In the genomic region with DNA sequence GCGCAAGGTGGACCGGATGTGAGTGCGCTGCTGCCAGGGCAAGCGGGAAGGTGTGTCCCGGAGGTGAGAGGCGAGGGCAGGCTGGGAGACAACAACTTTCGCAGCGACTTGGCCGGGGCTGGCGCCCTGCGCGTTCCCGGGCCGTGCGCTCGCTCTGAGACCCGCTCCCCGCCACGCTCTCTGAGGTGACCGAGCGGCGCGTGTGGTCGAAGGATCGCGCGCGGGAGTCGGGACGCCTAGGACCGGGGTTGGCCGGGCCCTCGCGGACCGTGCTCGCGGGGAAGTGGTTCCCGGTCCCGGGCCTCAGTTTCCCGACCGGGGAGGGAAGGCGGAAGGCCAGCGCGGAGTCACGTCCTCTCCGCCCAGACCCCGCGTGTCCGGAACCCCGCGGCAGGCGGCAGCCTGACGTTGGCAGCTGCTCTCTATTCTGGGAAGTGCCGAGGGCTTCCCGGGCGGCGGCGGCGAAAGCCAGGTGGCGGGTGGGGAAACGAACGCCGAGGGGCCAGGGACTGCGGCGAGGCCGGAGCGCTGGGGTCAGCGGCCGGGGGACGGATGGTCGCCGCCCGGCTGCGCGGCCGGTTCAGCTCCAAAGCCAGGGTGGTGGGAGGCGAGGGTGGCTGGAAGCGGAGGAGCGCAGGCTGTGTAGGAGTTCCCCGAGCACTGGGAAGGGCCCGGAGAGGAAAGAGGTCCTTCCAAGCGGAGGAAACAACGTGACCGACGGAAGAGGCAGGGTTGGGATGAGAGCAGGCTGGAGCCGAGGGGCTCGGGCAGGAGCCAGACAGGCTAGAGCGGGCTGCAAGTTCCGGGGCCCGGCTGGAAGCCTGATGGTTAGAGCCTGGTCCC, we compare ENCODE assay signal across 8 cellular contexts. TPM values are rescaled to one million over a fixed set of nuclear protein-coding genes. Genes with fewer than 3 reads are reported as not detected.
DNase-seq lines count a peak whose midpoint lies in the region; ATAC-seq and TF ChIP-seq lines count a peak whose summit lies in the region.

No MANE protein-coding gene starts in this region.

- H3K27ac Mint-ChIP-seq in progenitor cell of endocrine pancreas, result peak overlapping the region; percentile 91

- H3K36me3 Mint-ChIP-seq in progenitor cell of endocrine pancreas (ENCODE audit: insufficient read depth), result peaks cover 26% of the 10 kb centered on the region

- DNase-seq in GDM1 (lab: John Stamatoyannopoulos, UW) (peak; percentile 37), HCEC 1CT (peak; percentile 34), NCI-H345 (lab: John Stamatoyannopoulos, UW) (peak; percentile 27), cardiac septum (ENCODE audit: low spot score) (peak; percentile 78), progenitor cell of endocrine pancreas (ENCODE audit: low spot score, unreplicated experiment) (peak; percentile 47)
- DNase-seq in activated gamma-delta T cell treated with anti-CD3 and anti-CD28 coated beads, Interleukin-2, amount 50 U/mL, for 16 hours (ENCODE audit: low read depth), result peak; percentile 14
- no peak for DNase-seq in NK-92 treated with Interleukin-12 subunit alpha and Interleukin-12 subunit beta, amount 100 ng/mL, for 24 hours (lab: John Stamatoyannopoulos, UW)

- H3K4me1 Mint-ChIP-seq in progenitor cell of endocrine pancreas (ENCODE audit: low read depth), result peaks cover 25% of the 10 kb centered on the region

- H3K9me3 Mint-ChIP-seq in progenitor cell of endocrine pancreas (ENCODE audit: low read depth), result peaks cover 8% of the 10 kb centered on the region

- TF ChIP-seq CTCF in progenitor cell of endocrine pancreas (IDR thresholded peaks at IDR 0.05; ENCODE audit: unreplicated experiment), result no peak

- intact Hi-C loops in cardiac septum (cut with DNase I), result loop anchor here (2.0 kb wide), 1 partner anchor 111 kb away; no protein-coding TSS in a partner anchor

- no peaks in the 10 kb centered on the region for H3K27me3 Mint-ChIP-seq in progenitor cell of endocrine pancreas

- no peak for ATAC-seq in HG03469 (IDR thresholded peaks at IDR 0.05; ENCODE audit: unreplicated experiment)

- peak overlapping the region; percentile 85 for H3K4me3 Mint-ChIP-seq in progenitor cell of endocrine pancreas (ENCODE audit: low read depth)

RNA-seq across cellular contexts. Expression of gene IGF2BP2, which starts 1.0 kb away (rescaled TPM):
- total RNA-seq in cardiac septum (18.5 TPM), progenitor cell of endocrine pancreas (187 and 190 TPM in 2 replicates)
